ENCODE assay signal across 1 cellular context in genomic region chr6:37242429-37243052, GRCh38.
TF ChIP-seq lines count a peak whose summit lies in the region.

No MANE protein-coding gene starts in this region.

TF ChIP-seq in K562, 482 proteins besides CTCF, POLR2A, EP300 and RAD21 (continued from another document and continues in another):
- TF ChIP-seq, protein P1, sequence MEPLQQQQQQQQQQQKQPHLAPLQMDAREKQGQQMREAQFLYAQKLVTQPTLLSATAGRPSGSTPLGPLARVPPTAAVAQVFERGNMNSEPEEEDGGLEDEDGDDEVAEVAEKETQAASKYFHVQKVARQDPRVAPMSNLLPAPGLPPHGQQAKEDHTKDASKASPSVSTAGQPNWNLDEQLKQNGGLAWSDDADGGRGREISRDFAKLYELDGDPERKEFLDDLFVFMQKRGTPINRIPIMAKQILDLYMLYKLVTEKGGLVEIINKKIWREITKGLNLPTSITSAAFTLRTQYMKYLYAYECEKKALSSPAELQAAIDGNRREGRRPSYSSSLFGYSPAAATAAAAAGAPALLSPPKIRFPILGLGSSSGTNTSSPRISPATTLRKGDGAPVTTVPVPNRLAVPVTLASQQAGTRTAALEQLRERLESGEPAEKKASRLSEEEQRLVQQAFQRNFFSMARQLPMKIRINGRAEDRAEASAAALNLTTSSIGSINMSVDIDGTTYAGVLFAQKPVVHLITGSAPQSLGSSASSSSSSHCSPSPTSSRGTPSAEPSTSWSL (CRISPR knock-in tag; IDR thresholded peaks at IDR 0.05; ENCODE audit: borderline replicate concordance): no peak
- TF ChIP-seq, protein P2, sequence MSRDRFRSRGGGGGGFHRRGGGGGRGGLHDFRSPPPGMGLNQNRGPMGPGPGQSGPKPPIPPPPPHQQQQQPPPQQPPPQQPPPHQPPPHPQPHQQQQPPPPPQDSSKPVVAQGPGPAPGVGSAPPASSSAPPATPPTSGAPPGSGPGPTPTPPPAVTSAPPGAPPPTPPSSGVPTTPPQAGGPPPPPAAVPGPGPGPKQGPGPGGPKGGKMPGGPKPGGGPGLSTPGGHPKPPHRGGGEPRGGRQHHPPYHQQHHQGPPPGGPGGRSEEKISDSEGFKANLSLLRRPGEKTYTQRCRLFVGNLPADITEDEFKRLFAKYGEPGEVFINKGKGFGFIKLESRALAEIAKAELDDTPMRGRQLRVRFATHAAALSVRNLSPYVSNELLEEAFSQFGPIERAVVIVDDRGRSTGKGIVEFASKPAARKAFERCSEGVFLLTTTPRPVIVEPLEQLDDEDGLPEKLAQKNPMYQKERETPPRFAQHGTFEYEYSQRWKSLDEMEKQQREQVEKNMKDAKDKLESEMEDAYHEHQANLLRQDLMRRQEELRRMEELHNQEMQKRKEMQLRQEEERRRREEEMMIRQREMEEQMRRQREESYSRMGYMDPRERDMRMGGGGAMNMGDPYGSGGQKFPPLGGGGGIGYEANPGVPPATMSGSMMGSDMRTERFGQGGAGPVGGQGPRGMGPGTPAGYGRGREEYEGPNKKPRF (IDR thresholded peaks at IDR 0.05; ENCODE audit: low read depth, low read length): no peak
- TF ChIP-seq NFRKB (IDR thresholded peaks at IDR 0.05; ENCODE audit: low read depth): 0 out of 2 replicates have a peak, but pooled peaks have one; percentile 46
- no peak; the same call in 1 of the 2 replicates for TF ChIP-seq SMAD3 (CRISPR knock-in tag; conservative IDR thresholded peaks at IDR 0.05)
- no peak for TF ChIP-seq SOX6 (IDR thresholded peaks at IDR 0.05)
- no peak for TF ChIP-seq POLR3G (IDR thresholded peaks at IDR 0.05; ENCODE audit: extremely low read depth, insufficient read length, insufficient replicate concordance)
- TF ChIP-seq, protein P3, sequence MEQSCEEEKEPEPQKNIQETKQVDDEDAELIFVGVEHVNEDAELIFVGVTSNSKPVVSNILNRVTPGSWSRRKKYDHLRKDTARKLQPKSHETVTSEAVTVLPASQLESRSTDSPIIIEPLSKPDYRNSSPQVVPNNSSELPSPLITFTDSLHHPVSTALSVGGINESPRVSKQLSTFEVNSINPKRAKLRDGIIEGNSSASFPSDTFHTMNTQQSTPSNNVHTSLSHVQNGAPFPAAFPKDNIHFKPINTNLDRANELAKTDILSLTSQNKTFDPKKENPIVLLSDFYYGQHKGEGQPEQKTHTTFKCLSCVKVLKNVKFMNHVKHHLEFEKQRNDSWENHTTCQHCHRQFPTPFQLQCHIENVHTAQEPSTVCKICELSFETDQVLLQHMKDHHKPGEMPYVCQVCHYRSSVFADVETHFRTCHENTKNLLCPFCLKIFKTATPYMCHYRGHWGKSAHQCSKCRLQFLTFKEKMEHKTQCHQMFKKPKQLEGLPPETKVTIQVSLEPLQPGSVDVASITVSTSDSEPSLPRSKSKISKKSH (CRISPR knock-in tag; IDR thresholded peaks at IDR 0.05): no peak
- no peak for TF ChIP-seq PHB2 (IDR thresholded peaks at IDR 0.05; ENCODE audit: low read depth)
- no peak for TF ChIP-seq ATF1 (CRISPR knock-in tag; IDR thresholded peaks at IDR 0.05)
- no peak for TF ChIP-seq ATF1 (tag; IDR thresholded peaks at IDR 0.05)
- TF ChIP-seq, protein P4, sequence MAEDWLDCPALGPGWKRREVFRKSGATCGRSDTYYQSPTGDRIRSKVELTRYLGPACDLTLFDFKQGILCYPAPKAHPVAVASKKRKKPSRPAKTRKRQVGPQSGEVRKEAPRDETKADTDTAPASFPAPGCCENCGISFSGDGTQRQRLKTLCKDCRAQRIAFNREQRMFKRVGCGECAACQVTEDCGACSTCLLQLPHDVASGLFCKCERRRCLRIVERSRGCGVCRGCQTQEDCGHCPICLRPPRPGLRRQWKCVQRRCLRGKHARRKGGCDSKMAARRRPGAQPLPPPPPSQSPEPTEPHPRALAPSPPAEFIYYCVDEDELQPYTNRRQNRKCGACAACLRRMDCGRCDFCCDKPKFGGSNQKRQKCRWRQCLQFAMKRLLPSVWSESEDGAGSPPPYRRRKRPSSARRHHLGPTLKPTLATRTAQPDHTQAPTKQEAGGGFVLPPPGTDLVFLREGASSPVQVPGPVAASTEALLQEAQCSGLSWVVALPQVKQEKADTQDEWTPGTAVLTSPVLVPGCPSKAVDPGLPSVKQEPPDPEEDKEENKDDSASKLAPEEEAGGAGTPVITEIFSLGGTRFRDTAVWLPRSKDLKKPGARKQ (CRISPR knock-in tag; IDR thresholded peaks at IDR 0.05): no peak
- TF ChIP-seq, protein P5, sequence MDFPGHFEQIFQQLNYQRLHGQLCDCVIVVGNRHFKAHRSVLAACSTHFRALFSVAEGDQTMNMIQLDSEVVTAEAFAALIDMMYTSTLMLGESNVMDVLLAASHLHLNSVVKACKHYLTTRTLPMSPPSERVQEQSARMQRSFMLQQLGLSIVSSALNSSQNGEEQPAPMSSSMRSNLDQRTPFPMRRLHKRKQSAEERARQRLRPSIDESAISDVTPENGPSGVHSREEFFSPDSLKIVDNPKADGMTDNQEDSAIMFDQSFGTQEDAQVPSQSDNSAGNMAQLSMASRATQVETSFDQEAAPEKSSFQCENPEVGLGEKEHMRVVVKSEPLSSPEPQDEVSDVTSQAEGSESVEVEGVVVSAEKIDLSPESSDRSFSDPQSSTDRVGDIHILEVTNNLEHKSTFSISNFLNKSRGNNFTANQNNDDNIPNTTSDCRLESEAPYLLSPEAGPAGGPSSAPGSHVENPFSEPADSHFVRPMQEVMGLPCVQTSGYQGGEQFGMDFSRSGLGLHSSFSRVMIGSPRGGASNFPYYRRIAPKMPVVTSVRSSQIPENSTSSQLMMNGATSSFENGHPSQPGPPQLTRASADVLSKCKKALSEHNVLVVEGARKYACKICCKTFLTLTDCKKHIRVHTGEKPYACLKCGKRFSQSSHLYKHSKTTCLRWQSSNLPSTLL (IDR thresholded peaks at IDR 0.05): no peak
- no peak for TF ChIP-seq ZNF583 (CRISPR knock-in tag; IDR thresholded peaks at IDR 0.05)
- TF ChIP-seq L3MBTL2 (IDR thresholded peaks at IDR 0.05): peak; percentile 41
- no peak for TF ChIP-seq ILF3 (IDR thresholded peaks at IDR 0.05; ENCODE audit: borderline replicate concordance)
- TF ChIP-seq GATAD2A (IDR thresholded peaks at IDR 0.05): no peak
- TF ChIP-seq CBX5 (IDR thresholded peaks at IDR 0.05; ENCODE audit: borderline replicate concordance, low read depth): no peak
- no peak for TF ChIP-seq MXI1 (IDR thresholded peaks at IDR 0.05; ENCODE audit: low read depth, low read length)
- TF ChIP-seq JUN (IDR thresholded peaks at IDR 0.05; ENCODE audit: borderline replicate concordance, low read depth, low read length): peak; percentile 89
- no peak for TF ChIP-seq JUN (CRISPR knock-in tag; IDR thresholded peaks at IDR 0.05; ENCODE audit: borderline replicate concordance)
- no peak for TF ChIP-seq E2F3 (CRISPR knock-in tag; IDR thresholded peaks at IDR 0.05)
- TF ChIP-seq HBP1 (CRISPR knock-in tag; IDR thresholded peaks at IDR 0.05): no peak
- TF ChIP-seq ELF2 (CRISPR knock-in tag; IDR thresholded peaks at IDR 0.05): no peak
- TF ChIP-seq SRSF1 (IDR thresholded peaks at IDR 0.05; ENCODE audit: low read depth, low read length): no peak
- TF ChIP-seq TAF15 (IDR thresholded peaks at IDR 0.05; ENCODE audit: low read depth, low read length): no peak
- TF ChIP-seq PATZ1 (CRISPR knock-in tag; IDR thresholded peaks at IDR 0.05; ENCODE audit: borderline replicate concordance): no peak
- TF ChIP-seq ZNF124 (CRISPR knock-in tag; IDR thresholded peaks at IDR 0.05): no peak
- no peak for TF ChIP-seq SLC30A9 (CRISPR knock-in tag; IDR thresholded peaks at IDR 0.05)
- no peak for TF ChIP-seq STAT6 (CRISPR knock-in tag; IDR thresholded peaks at IDR 0.05)
- no peak for TF ChIP-seq HOMEZ (CRISPR knock-in tag; IDR thresholded peaks at IDR 0.05)
- no peak for TF ChIP-seq MTA1 (IDR thresholded peaks at IDR 0.05; ENCODE audit: borderline replicate concordance)
- TF ChIP-seq TFAP4 (CRISPR knock-in tag; IDR thresholded peaks at IDR 0.05; ENCODE audit: borderline replicate concordance): peak; percentile 49; the same call in 1 of the 2 replicates
- TF ChIP-seq RBM14 (IDR thresholded peaks at IDR 0.05; ENCODE audit: borderline replicate concordance, insufficient read depth, low read depth, low read length): no peak
- no peak for TF ChIP-seq HNRNPH1 (optimal IDR thresholded peaks at IDR 0.05; ENCODE audit: low read depth, low read length)
- TF ChIP-seq MTA3 (IDR thresholded peaks at IDR 0.05; ENCODE audit: borderline replicate concordance): no peak
- TF ChIP-seq HSF4 (CRISPR knock-in tag; IDR thresholded peaks at IDR 0.05; ENCODE audit: borderline replicate concordance): no peak
- TF ChIP-seq, protein P6, sequence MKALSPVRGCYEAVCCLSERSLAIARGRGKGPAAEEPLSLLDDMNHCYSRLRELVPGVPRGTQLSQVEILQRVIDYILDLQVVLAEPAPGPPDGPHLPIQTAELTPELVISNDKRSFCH (CRISPR knock-in tag; IDR thresholded peaks at IDR 0.05): no peak
- TF ChIP-seq, protein P6 (tag; IDR thresholded peaks at IDR 0.05): no peak
- 0 out of 2 replicates have a peak, but pooled peaks have one; percentile 4 for TF ChIP-seq MBD2 (IDR thresholded peaks at IDR 0.05; ENCODE audit: borderline replicate concordance, low read depth)
- TF ChIP-seq NCOA1 (IDR thresholded peaks at IDR 0.05; ENCODE audit: low read depth): no peak
- no peak for TF ChIP-seq ZNF217 (CRISPR knock-in tag; IDR thresholded peaks at IDR 0.05)
- TF ChIP-seq ILK (tag; IDR thresholded peaks at IDR 0.05; ENCODE audit: borderline replicate concordance, low read depth): no peak
- TF ChIP-seq HDAC8 (tag; IDR thresholded peaks at IDR 0.05): no peak
- no peak for TF ChIP-seq ZNF324 (CRISPR knock-in tag; IDR thresholded peaks at IDR 0.05)
- no peak for TF ChIP-seq WHSC1 (IDR thresholded peaks at IDR 0.05; ENCODE audit: low read length)
- TF ChIP-seq CHD4 (IDR thresholded peaks at IDR 0.05; ENCODE audit: insufficient read depth, insufficient replicate concordance, low read depth, low read length, poor library complexity, severe bottlenecking): no peak
